Comparison of ENCODE assay signal across 12 cellular contexts in the genomic region with DNA sequence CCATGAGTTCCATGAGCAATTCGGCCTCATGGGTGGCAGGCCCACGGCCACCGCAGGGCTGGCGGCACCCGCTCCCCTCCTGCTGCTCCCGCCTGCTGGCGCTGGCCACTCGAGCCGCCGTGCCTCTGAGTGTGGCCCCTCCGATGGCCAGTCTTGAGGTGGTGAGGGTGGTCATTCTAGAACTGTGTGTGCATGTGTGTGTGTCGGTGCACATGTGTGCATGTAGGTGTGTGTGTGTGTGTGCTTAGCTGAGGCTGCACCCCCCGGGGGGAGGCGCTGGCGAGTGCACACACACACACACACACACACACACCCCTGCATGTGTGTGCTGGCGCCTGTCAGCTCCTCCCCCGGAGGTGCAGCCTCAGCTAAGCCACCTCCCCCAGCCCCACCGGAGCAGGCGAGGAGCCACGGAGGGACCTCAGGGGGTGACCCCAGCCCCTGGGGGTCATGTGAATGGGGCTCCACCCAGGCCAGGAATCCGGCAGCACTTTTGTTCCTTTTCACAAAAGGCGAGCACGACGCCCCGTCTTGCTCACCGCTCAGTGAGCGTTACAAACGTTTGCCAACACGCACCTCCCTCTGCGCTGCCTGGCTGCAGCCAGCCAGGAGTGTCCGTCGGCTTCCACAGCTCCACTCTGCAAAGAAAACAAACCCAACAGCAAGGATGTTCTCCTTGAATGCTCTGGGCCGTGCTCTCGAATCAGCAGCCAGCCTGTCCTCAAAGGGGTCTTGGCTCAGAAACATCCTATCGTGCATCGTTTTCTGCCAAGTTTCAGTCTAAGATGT. TPM values are rescaled to one million over a fixed set of nuclear protein-coding genes. Genes with fewer than 3 reads are reported as not detected.
DNase-seq lines count a peak whose midpoint lies in the region; ATAC-seq and TF ChIP-seq lines count a peak whose summit lies in the region.
"Had no signal": no experiment of that assay in that cellular context is flagged by ENCODE, and none has a peak within 500 bp of the region (broad histone marks: within the 10 kb centered on the region; RNA-seq: fewer than 3 reads in every experiment).

No MANE protein-coding gene starts in this region.

- H3K9ac ChIP-seq in HUES48 (ENCODE audit: low read depth, low read length) (no peak overlapping the region), Karpas-422 (ENCODE audit: low read length) (no peak overlapping the region)

- H3K27me3 ChIP-seq in AG04450 (ENCODE audit: control insufficient read depth, insufficient read depth, low read length) (no peaks in the 10 kb centered on the region), HUES48 (ENCODE audit: control insufficient read depth, insufficient read depth, low read length) (peaks cover 23% of the 10 kb centered on the region; the same call in 1 of the 2 replicates), Karpas-422 (ENCODE audit: low read length) (no peaks in the 10 kb centered on the region)

- 47% methylated on average over 22 to 24 of the region's 36 CpGs for WGBS in mesodermal cell (ENCODE audit: insufficient coverage in 2 of 2), 2 experiments

- no peak overlapping the region for H3K4me3 Mint-ChIP-seq in activated T-helper 2 cell treated with anti-CD3 and anti-CD28 coated beads, Interferon-gamma antibody, Interleukin-2, Interleukin-4, amounts not matched to agents 10 μg/mL and 5 μg/mL and 100 μg/mL, durations not matched to agents 14 hours and 24 hours and 36 hours (ENCODE audit: low read depth)
- H3K4me3 Mint-ChIP-seq: activated T-helper 17 cell treated with anti-CD3 and anti-CD28 coated beads, Interleukin-2, amount 50 U/mL, for 72 hours; T-helper 17 cell had no signal

- H3K36me3 ChIP-seq in HUES48 (ENCODE audit: control insufficient read depth, insufficient read depth, low read length) (no peaks in the 10 kb centered on the region), mesodermal cell (ENCODE audit: control insufficient read depth, insufficient read depth, low read length) (no peaks in the 10 kb centered on the region), Karpas-422 (ENCODE audit: insufficient read depth, low read length) (no peaks in the 10 kb centered on the region)

- no peaks in the 10 kb centered on the region; the same call in 1 of the 2 replicates for H3K9me3 ChIP-seq in AG04450 (ENCODE audit: control insufficient read depth, insufficient read depth, low read length)
- H3K9me3 ChIP-seq in HUES48 (ENCODE audit: control insufficient read depth, insufficient read depth, low read length) = no peaks in the 10 kb centered on the region
- H3K9me3 ChIP-seq in mesodermal cell (ENCODE audit: control insufficient read depth, low read length) = no peaks in the 10 kb centered on the region
- H3K9me3 ChIP-seq in Karpas-422 (ENCODE audit: low read length) = no peaks in the 10 kb centered on the region

- H3K4me1 ChIP-seq in HUES48 (ENCODE audit: control insufficient read depth, insufficient read depth, low read length) (peaks cover 5% of the 10 kb centered on the region; the same call in 1 of the 2 replicates), mesodermal cell (ENCODE audit: control insufficient read depth, insufficient read depth, low read length, poor library complexity, severe bottlenecking) (peaks cover 52% of the 10 kb centered on the region), Karpas-422 (ENCODE audit: low read length) (no peaks in the 10 kb centered on the region)

- H3K27me3 Mint-ChIP-seq in activated T-helper 2 cell treated with anti-CD3 and anti-CD28 coated beads, Interferon-gamma antibody, Interleukin-2, Interleukin-4, amounts not matched to agents 10 μg/mL and 5 μg/mL and 100 μg/mL, durations not matched to agents 14 hours and 24 hours and 36 hours (ENCODE audit: low read depth) = peaks cover 6% of the 10 kb centered on the region

- H3K27ac Mint-ChIP-seq in activated T-helper 2 cell treated with anti-CD3 and anti-CD28 coated beads, Interferon-gamma antibody, Interleukin-2, Interleukin-4, amounts not matched to agents 10 μg/mL and 5 μg/mL and 100 μg/mL, durations not matched to agents 14 hours and 24 hours and 36 hours = no peak overlapping the region
- H3K27ac Mint-ChIP-seq: activated T-helper 17 cell treated with anti-CD3 and anti-CD28 coated beads, Interleukin-2, amount 50 U/mL, for 72 hours; T-helper 17 cell had no signal

- no peaks in the 10 kb centered on the region for H4K20me1 ChIP-seq in Karpas-422 (ENCODE audit: insufficient read depth, low read depth, low read length)

- intact Hi-C loops in activated T-helper 2 cell treated with anti-CD3 and anti-CD28 coated beads, Interferon-gamma antibody, Interleukin-2, Interleukin-4, amounts not matched to agents 10 μg/mL and 5 μg/mL and 100 μg/mL, durations not matched to agents 14 hours and 24 hours and 36 hours (cut with micrococcal nuclease) = no loop called here

- CTCF ChIA-PET in AG04450 (lab: Charles Lee) = no interaction called here

- H3K27ac ChIP-seq in AG04450 (ENCODE audit: low read depth, low read length) (peak overlapping the region; percentile 0), HUES48 (ENCODE audit: low read depth, low read length) (peak overlapping the region; percentile 40), mesodermal cell (ENCODE audit: low read depth, low read length, severe bottlenecking) (peak overlapping the region; percentile 18), Karpas-422 (ENCODE audit: low read length) (no peak overlapping the region)

- no peak for TF ChIP-seq CTCF in AG04450 (IDR thresholded peaks at IDR 0.05; ENCODE audit: low read depth, low read length)

- no peak overlapping the region for H2AFZ ChIP-seq in Karpas-422 (ENCODE audit: low read length)

- no peaks in the 10 kb centered on the region for H3K4me1 Mint-ChIP-seq in activated T-helper 2 cell treated with anti-CD3 and anti-CD28 coated beads, Interferon-gamma antibody, Interleukin-2, Interleukin-4, amounts not matched to agents 10 μg/mL and 5 μg/mL and 100 μg/mL, durations not matched to agents 14 hours and 24 hours and 36 hours (ENCODE audit: low read depth)

- no peak overlapping the region for H3K4me2 ChIP-seq in Karpas-422 (ENCODE audit: low read depth, low read length, poor library complexity, severe bottlenecking)

- no peaks in the 10 kb centered on the region for H3K36me3 Mint-ChIP-seq in activated T-helper 2 cell treated with anti-CD3 and anti-CD28 coated beads, Interferon-gamma antibody, Interleukin-2, Interleukin-4, amounts not matched to agents 10 μg/mL and 5 μg/mL and 100 μg/mL, durations not matched to agents 14 hours and 24 hours and 36 hours (ENCODE audit: low read depth)

- H3K9me2 ChIP-seq in Karpas-422 (replicated peaks; ENCODE audit: insufficient read depth, low read length) = no peaks in the 10 kb centered on the region

- DNase-seq in AG04450 (ENCODE audit: low read depth, low spot score) (no peak), dermis blood vessel endothelial cell (peak; percentile 17), Karpas-422 (no peak)
- no peak for DNase-seq in stimulated activated CD4-positive, alpha-beta T cell treated with anti-CD3 and anti-CD28 coated beads, Interleukin-4, amount 100 ng/mL, for 4 hours
- no peak for DNase-seq in activated T-helper 2 cell treated with anti-CD3 and anti-CD28 coated beads, Interferon-gamma antibody, Interleukin-2, Interleukin-4, amounts not matched to agents 10 μg/mL and 5 μg/mL and 100 μg/mL, durations not matched to agents 14 hours and 24 hours and 36 hours (ENCODE audit: low spot score)
- DNase-seq: foreskin melanocyte, NCI-H1694 treated with DMSO at 0.1 percent for 48 hours, T-helper 17 cell had no signal

- H3K4me3 ChIP-seq in AG04450 (ENCODE audit: low read depth, low read length) (no peak overlapping the region), HUES48 (ENCODE audit: low read depth, low read length) (no peak overlapping the region), mesodermal cell (ENCODE audit: extremely low read depth, insufficient read depth, low read length, poor library complexity, severe bottlenecking) (no peak overlapping the region), Karpas-422 (ENCODE audit: low read length) (no peak overlapping the region)

- no peaks in the 10 kb centered on the region for H3K9me3 Mint-ChIP-seq in activated T-helper 2 cell treated with anti-CD3 and anti-CD28 coated beads, Interferon-gamma antibody, Interleukin-2, Interleukin-4, amounts not matched to agents 10 μg/mL and 5 μg/mL and 100 μg/mL, durations not matched to agents 14 hours and 24 hours and 36 hours
- H3K9me3 Mint-ChIP-seq: activated T-helper 17 cell treated with anti-CD3 and anti-CD28 coated beads, Interleukin-2, amount 50 U/mL, for 72 hours had no signal

- POLR2A ChIA-PET in AG04450 (lab: Yijun Ruan, JAX) = no interaction called here

- no peaks in the 10 kb centered on the region for H3K79me2 ChIP-seq in Karpas-422 (ENCODE audit: low read length)

- ATAC-seq in HG03460 (IDR thresholded peaks at IDR 0.05; ENCODE audit: unreplicated experiment) = no peak
- ATAC-seq: activated T-helper 17 cell treated with anti-CD3 and anti-CD28 coated beads, Interleukin-2, amount 50 U/mL, for 72 hours; T-helper 17 cell had no signal

RNA-seq across cellular contexts. Expression of a gene that starts 29.9 kb away (rescaled TPM):
- polyA plus RNA-seq in AG04450 (2011; rRNA removed) = 11.2 and 22.3 TPM in 2 replicates
- 62.4 and 108 TPM in 2 replicates for polyA minus RNA-seq in AG04450 (2011; rRNA and poly(A)+ RNA removed)
- 12.8 and 20.8 TPM in 2 replicates for total RNA-seq in dermis blood vessel endothelial cell
- polyA plus RNA-seq in mesodermal cell (2013, experiment 1 of 2) = 33.4 TPM
- 29.9 TPM for polyA plus RNA-seq in mesodermal cell (2013, experiment 2 of 2)
- total RNA-seq in Karpas-422 (2014; rRNA removed; shearing (Covaris generic); ENCODE audit: low replicate concordance) = 0.76 TPM in 1 of 2 replicates, not detected in the other
- total RNA-seq in activated T-helper 2 cell treated with anti-CD3 and anti-CD28 coated beads, Interferon-gamma antibody, Interleukin-2, Interleukin-4, amounts not matched to agents 10 μg/mL and 5 μg/mL and 100 μg/mL, durations not matched to agents 14 hours and 24 hours and 36 hours = 17.5 TPM in 2 replicates

RNA-seq across cellular contexts. Expression of a gene that starts 48.1 kb away (rescaled TPM):
- 0.05 and 0.06 TPM in 2 replicates for polyA plus RNA-seq in AG04450 (2011; rRNA removed)
- not detected in 2 replicates for polyA minus RNA-seq in AG04450 (2011; rRNA and poly(A)+ RNA removed)
- total RNA-seq in dermis blood vessel endothelial cell = 0.19 TPM in 1 of 2 replicates, not detected in the other
- polyA plus RNA-seq in mesodermal cell (2013, experiment 1 of 2) = not detected
- not detected for polyA plus RNA-seq in mesodermal cell (2013, experiment 2 of 2)
- not detected in 2 replicates for total RNA-seq in Karpas-422 (2014; rRNA removed; shearing (Covaris generic); ENCODE audit: low replicate concordance)
- total RNA-seq in activated T-helper 2 cell treated with anti-CD3 and anti-CD28 coated beads, Interferon-gamma antibody, Interleukin-2, Interleukin-4, amounts not matched to agents 10 μg/mL and 5 μg/mL and 100 μg/mL, durations not matched to agents 14 hours and 24 hours and 36 hours = 0.23 TPM in 1 of 2 replicates, not detected in the other

RNA-seq across cellular contexts. Expression of a gene that starts 54.5 kb away (rescaled TPM):
- 3.9 and 5.9 TPM in 2 replicates for polyA plus RNA-seq in AG04450 (2011; rRNA removed)
- polyA minus RNA-seq in AG04450 (2011; rRNA and poly(A)+ RNA removed) = 1.7 and 3.4 TPM in 2 replicates
- total RNA-seq in dermis blood vessel endothelial cell = 14.1 and 19.6 TPM in 2 replicates
- polyA plus RNA-seq in mesodermal cell (2013, experiment 1 of 2) = 2.2 TPM
- polyA plus RNA-seq in mesodermal cell (2013, experiment 2 of 2) = 2.7 TPM
- total RNA-seq in Karpas-422 (2014; rRNA removed; shearing (Covaris generic); ENCODE audit: low replicate concordance) = 17.3 and 20.8 TPM in 2 replicates
- total RNA-seq in activated T-helper 2 cell treated with anti-CD3 and anti-CD28 coated beads, Interferon-gamma antibody, Interleukin-2, Interleukin-4, amounts not matched to agents 10 μg/mL and 5 μg/mL and 100 μg/mL, durations not matched to agents 14 hours and 24 hours and 36 hours = 23.6 and 25.5 TPM in 2 replicates
